16 cellular contexts compared by ENCODE assay signal in genomic region chr19:23795462-23795861, GRCh38.
"Had no signal": no experiment of that assay in that cellular context is flagged by ENCODE, and none has a peak within 500 bp of the region (broad histone marks: within the 10 kb centered on the region; RNA-seq: fewer than 3 reads in every experiment).

No MANE protein-coding gene starts in this region.

- ATAC-seq: left lung; natural killer cell treated with Interleukin-12 subunit alpha and Interleukin-12 subunit beta and Interleukin-15 and Interleukin-18, amount 100 ng/mL, for 72 hours had no signal

- DNase-seq: activated CD4-positive, alpha-beta T cell treated with anti-CD3 and anti-CD28 coated beads for 48 hours; activated CD4-positive, alpha-beta T cell treated with anti-CD3 and anti-CD28 coated beads, Interleukin-2, amount 50 U/mL, for 48 hours; activated CD8-positive, alpha-beta memory T cell treated with anti-CD3 and anti-CD28 coated beads for 24 hours; activated effector memory CD4-positive, alpha-beta T cell treated with anti-CD3 and anti-CD28 coated beads, Interleukin-2, amount 50 U/mL, for 16 hours; activated naive CD4-positive, alpha-beta T cell treated with anti-CD3 and anti-CD28 coated beads for 36 hours; activated naive CD8-positive, alpha-beta T cell treated with anti-CD3 and anti-CD28 coated beads, Interleukin-2, amount 10 ng/mL, durations not matched to agents 7 days and 5 days; cerebellar nuclear complex; colonic mucosa; effector CD8-positive, alpha-beta T cell; glutamatergic neuron; left lung; mesendoderm; stimulated activated CD4-positive, alpha-beta T cell treated with anti-CD3 and anti-CD28 coated beads, Interleukin-15, amount 100 ng/mL, for 24 hours; stimulated activated CD4-positive, alpha-beta T cell treated with anti-CD3 and anti-CD28 coated beads, Interleukin-2, amount 100 ng/mL, for 24 hours; stimulated activated naive CD4-positive, alpha-beta T cell had no signal
